ENCODE assay signal across 11 cellular contexts in the genomic region with DNA sequence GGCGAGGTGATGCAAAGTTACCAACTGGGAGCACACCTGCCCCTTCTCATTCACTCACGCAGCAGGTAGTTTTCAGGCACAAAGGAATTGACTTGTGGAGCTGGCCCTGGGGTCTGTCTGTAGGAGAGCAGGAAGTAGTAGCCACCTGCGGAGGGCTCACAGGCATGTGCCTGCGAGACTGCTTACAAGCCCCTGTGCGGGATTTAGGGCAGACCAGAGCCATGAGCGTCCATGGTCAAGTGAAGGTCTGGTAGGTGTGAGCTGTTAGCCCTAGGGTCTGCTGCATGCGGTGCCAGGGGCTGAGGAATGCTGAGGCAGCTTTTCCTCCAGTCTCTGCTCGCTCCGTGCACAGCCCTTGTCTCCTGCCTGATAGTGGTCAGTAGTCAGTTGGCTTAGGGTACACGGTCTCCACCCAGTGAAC. TPM values are rescaled to one million over a fixed set of nuclear protein-coding genes. Genes with fewer than 3 reads are reported as not detected.
DNase-seq lines count a peak whose midpoint lies in the region; ATAC-seq and TF ChIP-seq lines count a peak whose summit lies in the region.
"Had no signal": no experiment of that assay in that cellular context is flagged by ENCODE, and none has a peak within 500 bp of the region (broad histone marks: within the 10 kb centered on the region; RNA-seq: fewer than 3 reads in every experiment).

No MANE protein-coding gene starts in this region.

- H3K9me3 Mint-ChIP-seq in CD4-positive, alpha-beta memory T cell, result peaks cover 0 to 4% (median 0%) of the 10 kb centered on the region in 8 donors
- H3K9me3 Mint-ChIP-seq in activated naive CD4-positive, alpha-beta T cell treated with anti-CD3 and anti-CD28 coated beads, Interleukin-2, amount 50 U/mL, for 72 hours, result no peaks in the 10 kb centered on the region
- H3K9me3 Mint-ChIP-seq in naive thymus-derived CD8-positive, alpha-beta T cell, result no peaks in the 10 kb centered on the region

- DNase-seq in CD4-positive, alpha-beta memory T cell, result no peak
- DNase-seq in activated naive CD4-positive, alpha-beta T cell treated with anti-CD3 and anti-CD28 coated beads, Interleukin-2, amount 50 U/mL, for 72 hours (ENCODE audit: low spot score in 2 of 2), result no peak
- DNase-seq in naive thymus-derived CD8-positive, alpha-beta T cell, result no peak
- DNase-seq in HCEC 1CT, result no peak
- DNase-seq: Calu3, cortex of kidney, NCI-H526 treated with DMSO at 0.1 percent for 48 hours had no signal

- no peak for TF ChIP-seq CTCF in KMS-11 (conservative IDR thresholded peaks at IDR 0.05; ENCODE audit: low read depth, low read length)

- H3K79me2 ChIP-seq in KMS-11 (ENCODE audit: insufficient read depth, low read depth), result peaks cover 50% of the 10 kb centered on the region

- CTCF ChIA-PET in CD4-positive, alpha-beta memory T cell (lab: Charles Lee; ENCODE audit: partially characterized antibody), result interaction anchor here (1.0 to 7.6 kb wide), 11 partner anchors 7 to 54 kb away, joined by 3 to 81 read pairs (median 7); no protein-coding TSS in a partner anchor

- H3K4me3 ChIP-seq in CD4-positive, alpha-beta memory T cell (ENCODE audit: low read length in 2 of 2), result peak overlapping the region; percentile 33 to 40
- H3K4me3 ChIP-seq in KMS-11 (IDR thresholded peaks at IDR 0.05; ENCODE audit: insufficient read depth, low read depth, low read length), result no peak overlapping the region

- no peak for ATAC-seq in activated naive CD4-positive, alpha-beta T cell treated with anti-CD3 and anti-CD28 coated beads, Interleukin-2, amount 50 U/mL, for 72 hours
- no peak for ATAC-seq in naive thymus-derived CD8-positive, alpha-beta T cell
- no peak for ATAC-seq in HG02981 (IDR thresholded peaks at IDR 0.05; ENCODE audit: unreplicated experiment)
- no peak for ATAC-seq in GM19035 (IDR thresholded peaks at IDR 0.05; ENCODE audit: unreplicated experiment)
- ATAC-seq in HG02852 (IDR thresholded peaks at IDR 0.05; ENCODE audit: unreplicated experiment), result no peak

- H3K36me3 ChIP-seq in CD4-positive, alpha-beta memory T cell (ENCODE audit: insufficient read depth, low read length), result no peaks in the 10 kb centered on the region
- H3K36me3 ChIP-seq in KMS-11 (ENCODE audit: insufficient read depth), result no peaks in the 10 kb centered on the region

- H3K9me3 ChIP-seq in CD4-positive, alpha-beta memory T cell (ENCODE audit: control insufficient read depth in 1 of 2, low read length in 2 of 2), result no peaks in the 10 kb centered on the region

- H3K4me2 ChIP-seq in KMS-11, result peak overlapping the region; percentile 94

- H3K4me1 ChIP-seq in CD4-positive, alpha-beta memory T cell (ENCODE audit: insufficient read depth, low read length), result peaks cover 98% of the 10 kb centered on the region
- H3K4me1 ChIP-seq in KMS-11 (ENCODE audit: low read depth, poor library complexity, severe bottlenecking), result peaks cover 99% of the 10 kb centered on the region

- POLR2A ChIA-PET in CD4-positive, alpha-beta memory T cell (lab: Charles Lee; ENCODE audit: partially characterized antibody), result interaction anchor here (0.7 to 20.9 kb wide), 12 partner anchors 9 to 751 kb away, joined by 3 to 338 read pairs (median 6); partner anchors contain the start of genes C2orf15, INPP4A and ZAP70
- POLR2A ChIA-PET in naive thymus-derived CD8-positive, alpha-beta T cell (lab: Charles Lee), result interaction anchor here (2.0 to 12.8 kb wide), 5 partner anchors 13 to 308 kb away, joined by 6 to 233 read pairs (median 10); partner anchors contain the start of genes COA5, INPP4A and UNC50

- H3K27ac ChIP-seq in CD4-positive, alpha-beta memory T cell (ENCODE audit: low read depth, low read length), result peak overlapping the region; percentile 71
- peak overlapping the region; percentile 97 for H3K27ac ChIP-seq in KMS-11

- no peak overlapping the region for H2AFZ ChIP-seq in KMS-11 (ENCODE audit: low read depth)

- H3K27me3 Mint-ChIP-seq in CD4-positive, alpha-beta memory T cell, result no peaks in the 10 kb centered on the region
- H3K27me3 Mint-ChIP-seq in naive thymus-derived CD8-positive, alpha-beta T cell, result no peaks in the 10 kb centered on the region

- peak overlapping the region; percentile 67; the same call in 1 of the 2 replicates for H3K9ac ChIP-seq in KMS-11

- intact Hi-C loops in CD4-positive, alpha-beta memory T cell (cut with micrococcal nuclease), result loop anchor here (5.0 kb wide), 1 partner anchor 144 kb away; the partner anchor contains the start of genes COA5 and UNC50

- H3K4me1 Mint-ChIP-seq in CD4-positive, alpha-beta memory T cell, result peaks cover 81 to 93% (median 87%) of the 10 kb centered on the region in 4 donors
- H3K4me1 Mint-ChIP-seq in naive thymus-derived CD8-positive, alpha-beta T cell, result peaks cover 69 to 95% (median 91%) of the 10 kb centered on the region in 4 donors

- H3K27ac Mint-ChIP-seq in CD4-positive, alpha-beta memory T cell, result peak overlapping the region; percentile 92 to 98 (median 97)
- H3K27ac Mint-ChIP-seq in activated naive CD4-positive, alpha-beta T cell treated with anti-CD3 and anti-CD28 coated beads, Interleukin-2, amount 50 U/mL, for 72 hours, result peak overlapping the region; percentile 89 to 92
- peak overlapping the region; percentile 89 to 99 (median 98) for H3K27ac Mint-ChIP-seq in naive thymus-derived CD8-positive, alpha-beta T cell

- no peaks in the 10 kb centered on the region for H4K20me1 ChIP-seq in KMS-11 (ENCODE audit: insufficient read depth)

- peak overlapping the region; percentile 80 to 98 (median 90) for H3K4me3 Mint-ChIP-seq in CD4-positive, alpha-beta memory T cell
- peak overlapping the region; percentile 77 to 94 (median 88) for H3K4me3 Mint-ChIP-seq in naive thymus-derived CD8-positive, alpha-beta T cell

- H3K36me3 Mint-ChIP-seq in CD4-positive, alpha-beta memory T cell, result peaks cover 2 to 12% of the 10 kb centered on the region in 2 donors
- H3K36me3 Mint-ChIP-seq in activated naive CD4-positive, alpha-beta T cell treated with anti-CD3 and anti-CD28 coated beads, Interleukin-2, amount 50 U/mL, for 72 hours, result peaks cover 0 to 8% of the 10 kb centered on the region in 2 donors
- peaks cover 0 to 4% (median 3%) of the 10 kb centered on the region in 3 donors for H3K36me3 Mint-ChIP-seq in naive thymus-derived CD8-positive, alpha-beta T cell

- no peaks in the 10 kb centered on the region for H3K27me3 ChIP-seq in CD4-positive, alpha-beta memory T cell (ENCODE audit: insufficient read depth, low read length)
- H3K27me3 ChIP-seq in KMS-11 (ENCODE audit: insufficient read depth, low read depth), result no peaks in the 10 kb centered on the region

RNA-seq across cellular contexts. Expression of gene INPP4A, which starts 18.9 kb away (rescaled TPM):
- total RNA-seq in CD4-positive, alpha-beta memory T cell, result 100 to 1,000 TPM; 133 TPM
- polyA plus RNA-seq in CD4-positive, alpha-beta memory T cell, result 10 to 100 TPM; 30.5 to 50.7 TPM
- 10 to 100 TPM; 46.6 to 48.1 TPM for total RNA-seq in activated naive CD4-positive, alpha-beta T cell treated with anti-CD3 and anti-CD28 coated beads, Interleukin-2, amount 50 U/mL, for 72 hours
- 100 to 1,000 TPM; 130 to 141 TPM for total RNA-seq in naive thymus-derived CD8-positive, alpha-beta T cell
- 10 to 100 TPM; 37.7 to 64.3 (median 46.3) TPM for polyA plus RNA-seq in naive thymus-derived CD8-positive, alpha-beta T cell
